ENCODE assay signal across 9 cellular contexts in genomic region chr2:237171396-237171795, GRCh38.
DNase-seq lines count a peak whose midpoint lies in the region; ATAC-seq, FAIRE-seq and TF ChIP-seq lines count a peak whose summit lies in the region.
"Had no signal": no experiment of that assay in that cellular context is flagged by ENCODE, and none has a peak within 500 bp of the region (broad histone marks: within the 10 kb centered on the region; RNA-seq: fewer than 3 reads in every experiment).

No MANE protein-coding gene starts in this region.

- TF ChIP-seq EP300 in gastroesophageal sphincter (IDR thresholded peaks at IDR 0.05), result no peak

- H3K9me3 Mint-ChIP-seq in natural killer cell treated with Interleukin-12 subunit alpha and Interleukin-12 subunit beta and Interleukin-15 and Interleukin-18, amount 100 ng/mL, for 72 hours, result no peaks in the 10 kb centered on the region
- H3K9me3 Mint-ChIP-seq: central memory CD8-positive, alpha-beta T cell had no signal

- H3K9me3 ChIP-seq in gastroesophageal sphincter, result no peaks in the 10 kb centered on the region

- WGBS in gastroesophageal sphincter (ENCODE audit: low coverage in 1 of 2), 2 donors, result 3 to 26% methylated on average over 4 to 8 of the region's 8 CpGs

- H3K27me3 ChIP-seq in gastroesophageal sphincter (no peaks in the 10 kb centered on the region), rectal smooth muscle tissue (ENCODE audit: control insufficient read depth, insufficient read depth, low read length) (no peaks in the 10 kb centered on the region)

- H3K4me1 Mint-ChIP-seq in natural killer cell treated with Interleukin-12 subunit alpha and Interleukin-12 subunit beta and Interleukin-15 and Interleukin-18, amount 100 ng/mL, for 72 hours (ENCODE audit: low read depth in 2 of 2), result no peaks in the 10 kb centered on the region
- H3K4me1 Mint-ChIP-seq: central memory CD8-positive, alpha-beta T cell had no signal

- H3K4me1 ChIP-seq in gastroesophageal sphincter, result peaks cover 3 to 27% (median 3%) of the 10 kb centered on the region in 3 donors
- H3K4me1 ChIP-seq in rectal smooth muscle tissue (ENCODE audit: control insufficient read depth, insufficient read depth, low read length), result peaks cover 12% of the 10 kb centered on the region

- peak overlapping the region; percentile 13 to 19 for H3K4me3 ChIP-seq in gastroesophageal sphincter
- no peak overlapping the region for H3K4me3 ChIP-seq in rectal smooth muscle tissue (ENCODE audit: low read length)

- no peak overlapping the region for H3K4me3 Mint-ChIP-seq in natural killer cell treated with Interleukin-12 subunit alpha and Interleukin-12 subunit beta and Interleukin-15 and Interleukin-18, amount 100 ng/mL, for 72 hours
- H3K4me3 Mint-ChIP-seq: central memory CD8-positive, alpha-beta T cell had no signal

- no peak for FAIRE-seq in D721Med (lab: Jason Lieb, UNC)

- no peak for TF ChIP-seq POLR2A in gastroesophageal sphincter (IDR thresholded peaks at IDR 0.05)

- H3K36me3 ChIP-seq in gastroesophageal sphincter (no peaks in the 10 kb centered on the region), rectal smooth muscle tissue (ENCODE audit: control insufficient read depth, insufficient read depth, low read length) (no peaks in the 10 kb centered on the region)

- POLR2A ChIA-PET in RWPE1 (lab: Yijun Ruan, JAX; ENCODE audit: low non-redundant PET) (no interaction called here), GM10248 (lab: Yijun Ruan, JAX) (no interaction called here)

- H3K27ac Mint-ChIP-seq in natural killer cell treated with Interleukin-12 subunit alpha and Interleukin-12 subunit beta and Interleukin-15 and Interleukin-18, amount 100 ng/mL, for 72 hours, result no peak overlapping the region

- peak; percentile 32 for TF ChIP-seq CTCF in D721Med (IDR thresholded peaks at IDR 0.05; ENCODE audit: insufficient read depth, missing control alignments)
- TF ChIP-seq CTCF in RWPE1 (conservative IDR thresholded peaks at IDR 0.05; ENCODE audit: low read depth), result peak; percentile 53
- TF ChIP-seq CTCF in gastroesophageal sphincter (IDR thresholded peaks at IDR 0.05), result peak; percentile 15 to 56 (median 44)
- no peak for TF ChIP-seq CTCF in GM10248 (IDR thresholded peaks at IDR 0.05; ENCODE audit: control extremely low read depth, extremely low read depth, low read depth, missing control alignments)

- H3K27me3 Mint-ChIP-seq in natural killer cell treated with Interleukin-12 subunit alpha and Interleukin-12 subunit beta and Interleukin-15 and Interleukin-18, amount 100 ng/mL, for 72 hours, result peaks cover 31 to 56% of the 10 kb centered on the region in 2 donors

- H3K36me3 Mint-ChIP-seq in natural killer cell treated with Interleukin-12 subunit alpha and Interleukin-12 subunit beta and Interleukin-15 and Interleukin-18, amount 100 ng/mL, for 72 hours, result peaks cover 6% of the 10 kb centered on the region

- H3K27ac ChIP-seq in RWPE1, result peak overlapping the region; percentile 80
- H3K27ac ChIP-seq in gastroesophageal sphincter, result peak overlapping the region; percentile 34 to 73 (median 70)
- peak overlapping the region; percentile 67 for H3K27ac ChIP-seq in rectal smooth muscle tissue (ENCODE audit: low read depth, low read length)

- CTCF ChIA-PET in RWPE1 (lab: Yijun Ruan, JAX), result interaction anchor here (0.7 to 1.3 kb wide), 5 partner anchors 97 to 304 kb away, joined by 3 to 4 read pairs (median 3); no protein-coding TSS in a partner anchor
- CTCF ChIA-PET in GM10248 (lab: Yijun Ruan, JAX), result no interaction called here

- no peak overlapping the region for H3K9ac ChIP-seq in rectal smooth muscle tissue (ENCODE audit: low read length)

- ATAC-seq in gastroesophageal sphincter, result peak; percentile 89
- ATAC-seq in natural killer cell treated with Interleukin-12 subunit alpha and Interleukin-12 subunit beta and Interleukin-15 and Interleukin-18, amount 100 ng/mL, for 72 hours, result no peak

- no peak for DNase-seq in D721Med (ENCODE audit: insufficient read length, low spot score)
- peak; percentile 62 for DNase-seq in RWPE1 (ENCODE audit: low spot score)
- no peak for DNase-seq in natural killer cell treated with Interleukin-12 subunit alpha and Interleukin-12 subunit beta and Interleukin-15 and Interleukin-18, amount 100 ng/mL, for 72 hours (ENCODE audit: low spot score)
- no peak for DNase-seq in NCI-H2196 (lab: John Stamatoyannopoulos, UW; ENCODE audit: unreplicated experiment)
- no peak for DNase-seq in GM10248 (ENCODE audit: extremely low spot score)
- no peak for DNase-seq in NCI-H2029 (lab: John Stamatoyannopoulos, UW)
